ENCODE assay signal across 8 cellular contexts in the genomic region with DNA sequence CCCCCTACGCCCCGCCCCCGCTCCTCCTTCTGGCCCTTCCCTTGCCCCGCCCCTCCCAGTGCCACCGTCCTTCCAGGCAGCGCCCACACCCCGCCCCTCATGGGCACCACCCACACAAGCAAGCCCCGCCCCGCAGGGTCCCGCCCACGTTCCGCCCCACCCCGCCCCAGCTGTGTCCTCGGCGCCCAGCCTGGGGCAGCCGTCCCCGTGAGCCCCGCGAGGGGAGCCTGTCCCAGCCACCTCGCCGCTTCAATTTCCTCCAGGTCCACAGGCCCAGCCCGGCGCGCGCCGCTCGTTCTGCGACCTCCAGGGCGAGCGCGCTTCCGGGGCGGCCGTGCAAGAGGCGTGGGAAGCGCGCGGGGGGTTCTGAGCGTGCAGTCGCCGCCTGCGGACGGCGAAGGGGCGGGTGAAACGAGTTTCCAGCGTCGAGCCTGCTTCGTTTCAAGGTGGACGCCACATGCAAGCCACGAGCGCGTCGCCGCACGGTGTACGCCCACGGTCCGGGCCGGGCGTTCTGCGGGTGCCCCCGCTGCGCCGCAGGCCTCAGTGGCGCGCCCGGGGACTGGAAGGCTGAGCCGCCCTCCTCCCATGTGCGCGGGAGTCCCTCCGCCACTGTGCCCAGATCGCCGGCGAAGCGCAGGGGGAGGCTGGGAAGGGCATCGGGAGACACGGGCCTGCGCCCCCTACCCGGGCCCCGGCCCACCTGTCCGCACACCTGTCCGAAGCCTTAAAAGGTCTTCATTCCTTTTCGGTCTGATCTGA. TPM values are rescaled to one million over a fixed set of nuclear protein-coding genes. Genes with fewer than 3 reads are reported as not detected.
DNase-seq lines count a peak whose midpoint lies in the region; ATAC-seq, FAIRE-seq and TF ChIP-seq lines count a peak whose summit lies in the region.

No MANE protein-coding gene starts in this region.

- H3K4me1 ChIP-seq in right cardiac atrium (ENCODE audit: control insufficient read depth, insufficient read depth, low read length), result peaks cover 10% of the 10 kb centered on the region

- FAIRE-seq in D721Med (lab: Jason Lieb, UNC), result no peak

- WGBS in right cardiac atrium, result 13% methylated on average over 84 of the region's 84 CpGs

- peak overlapping the region; percentile 39 for H3K4me3 ChIP-seq in right cardiac atrium (ENCODE audit: low read length)

- peak overlapping the region; percentile 80 for H3K27ac ChIP-seq in right cardiac atrium (ENCODE audit: low read length)

- ATAC-seq in GM21526 (IDR thresholded peaks at IDR 0.05; ENCODE audit: low FRiP score, unreplicated experiment) (peak; percentile 57), right cardiac atrium (peak; percentile 69 to 75), GM18870 (IDR thresholded peaks at IDR 0.05; ENCODE audit: unreplicated experiment) (no peak)

- TF ChIP-seq CTCF in D721Med (IDR thresholded peaks at IDR 0.05; ENCODE audit: insufficient read depth, missing control alignments), result no peak

- DNase-seq in D721Med (ENCODE audit: insufficient read length, low spot score) (peak; percentile 77), KBM-7 (peak; percentile 25), T follicular helper cell (ENCODE audit: low read depth) (peak; percentile 95), amniotic stem cell (lab: John Stamatoyannopoulos, UW) (peak; percentile 89), right cardiac atrium (peak; percentile 97 to 99 (median 99)), putamen (ENCODE audit: low spot score) (peak; percentile 95)

- H3K9me3 ChIP-seq in right cardiac atrium (ENCODE audit: control insufficient read depth, low read length), result no peaks in the 10 kb centered on the region

- in situ Hi-C loops in KBM-7 (cut with MboI; ENCODE audit: low pct_unique_long_range_greater_than_20kb, low sequenced_read_pairs), result no loop called here

- intact Hi-C loops in right cardiac atrium (cut with DNase I), result no loop called here

- H3K27me3 ChIP-seq in right cardiac atrium (ENCODE audit: control insufficient read depth, insufficient read depth), result no peaks in the 10 kb centered on the region

RNA-seq across cellular contexts. Expression of a gene that starts 10.8 kb away (rescaled TPM):
- 10 to 100 TPM; 35.5 to 49.3 (median 37.2) TPM for total RNA-seq in right cardiac atrium
- polyA plus RNA-seq in right cardiac atrium, result 56.3 TPM

RNA-seq across cellular contexts. Expression of a gene that starts 22.7 kb away (rescaled TPM):
- 10 to 100 TPM; 56.7 to 83.1 (median 68.9) TPM for total RNA-seq in right cardiac atrium
- 35.6 TPM for polyA plus RNA-seq in right cardiac atrium

Comparison
In these comparisons a context has a peak if more than half of its experiments do, and no peak if none do; other contexts are left out.
1. DNase-seq: peak in every context shown above with its lines; median percentile 99 in right cardiac atrium; 95 in T follicular helper cell; 95 in putamen; 89 in amniotic stem cell; 77 in D721Med; 25 in KBM-7.